Comparison of ENCODE assay signal across 8 cellular contexts in the genomic region with DNA sequence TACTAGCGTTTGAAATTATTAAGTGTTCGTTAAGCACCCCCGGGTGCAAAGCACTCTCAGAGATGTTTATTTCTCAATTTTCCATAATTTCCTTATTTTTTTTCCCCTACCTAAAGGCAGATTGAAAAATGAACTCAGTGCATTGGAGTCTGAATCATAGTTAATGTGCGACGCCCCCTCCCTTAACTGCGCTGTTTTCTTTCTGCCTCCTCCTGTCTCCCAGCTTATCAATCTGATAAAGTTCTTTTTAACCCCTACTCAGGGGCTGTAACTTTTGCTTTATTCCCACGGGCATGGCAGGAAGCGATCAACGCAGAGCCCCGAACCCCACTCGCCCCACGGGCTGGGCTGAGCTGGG. TPM values are rescaled to one million over a fixed set of nuclear protein-coding genes. Genes with fewer than 3 reads are reported as not detected.
DNase-seq lines count a peak whose midpoint lies in the region; ATAC-seq, FAIRE-seq and TF ChIP-seq lines count a peak whose summit lies in the region.

No MANE protein-coding gene starts in this region.

- H3K9me3 ChIP-seq in CD8-positive, alpha-beta memory T cell (ENCODE audit: low read length) = no peaks in the 10 kb centered on the region
- H3K9me3 ChIP-seq in PC-3 (ENCODE audit: low read length) = no peaks in the 10 kb centered on the region
- no peaks in the 10 kb centered on the region for H3K9me3 ChIP-seq in esophagus (ENCODE audit: control insufficient read depth in 2 of 2, insufficient read depth in 1 of 2, low read depth in 1 of 2, low read length in 1 of 2)
- no peaks in the 10 kb centered on the region for H3K9me3 ChIP-seq in pancreas

- 10 to 11% methylated on average over 12 of the region's 12 CpGs for WGBS in esophagus, 2 donors
- whole genome bisulfite sequencing in pancreas, 2 donors = 6 to 8% methylated on average over 12 of the region's 12 CpGs

- peaks cover 5% of the 10 kb centered on the region for H3K36me3 ChIP-seq in CD8-positive, alpha-beta memory T cell (ENCODE audit: insufficient read depth, low read length)
- H3K36me3 ChIP-seq in PC-3 (ENCODE audit: low read depth, low read length) (no peaks in the 10 kb centered on the region), esophagus (ENCODE audit: control insufficient read depth in 2 of 2, insufficient read depth in 2 of 2, low read length in 1 of 2) (no peaks in the 10 kb centered on the region), pancreas (no peaks in the 10 kb centered on the region)

- H2AFZ ChIP-seq in PC-3 (ENCODE audit: low read length) = peak overlapping the region; percentile 83

- peak overlapping the region; percentile 38 for H3K4me3 ChIP-seq in CD8-positive, alpha-beta memory T cell (ENCODE audit: low read length)
- H3K4me3 ChIP-seq in PC-3 (ENCODE audit: low read length) = peak overlapping the region; percentile 71
- H3K4me3 ChIP-seq in esophagus (ENCODE audit: low read depth in 1 of 2, low read length in 2 of 2) = peak overlapping the region; percentile 33 to 52
- H3K4me3 ChIP-seq in pancreas = peak overlapping the region; percentile 49 to 65 (median 52)

- intact Hi-C loops in PC-3 (cut with micrococcal nuclease) (loop anchor here (1.0 to 5.0 kb wide), 3 partner anchors 135 to 352 kb away; no protein-coding TSS in a partner anchor), pancreas (cut with DNase I) (loop anchor here in 2 of 3 donors (5.0 to 10.0 kb wide), 3 partner anchors 137 to 350 kb away; no protein-coding TSS in a partner anchor)

- H3K4me3 Mint-ChIP-seq in CD8-positive, alpha-beta memory T cell = peak overlapping the region in 3 of 7 donors; percentile 23 to 67 (median 32)

- no TSS peak for BruUV-seq in PC-3 (replicated peaks; lab: Mats Ljungman, UMichigan)

- ATAC-seq in PC-3 = no peak
- peak; percentile 11 to 36 (median 20) for ATAC-seq in pancreas
- ATAC-seq in HG03354 (IDR thresholded peaks at IDR 0.05; ENCODE audit: poor library complexity, severe bottlenecking, unreplicated experiment) = no peak
- ATAC-seq in HG03095 (IDR thresholded peaks at IDR 0.05; ENCODE audit: unreplicated experiment) = no peak

- no peak for DNase-seq in CD8-positive, alpha-beta memory T cell
- DNase-seq in PC-3 (no peak), pancreas (no peak), UCSD-AML1 (lab: John Stamatoyannopoulos, UW; ENCODE audit: unreplicated experiment) (no peak)
- no peak for DNase-seq in activated CD8-positive, alpha-beta memory T cell treated with anti-CD3 and anti-CD28 coated beads for 24 hours

- H3K4me2 ChIP-seq in PC-3 (ENCODE audit: low read length) = peak overlapping the region; percentile 95

- no peak overlapping the region for H3K9ac ChIP-seq in PC-3 (ENCODE audit: low read length)

- no peak overlapping the region for H3K27ac ChIP-seq in CD8-positive, alpha-beta memory T cell (ENCODE audit: low read depth, low read length)
- H3K27ac ChIP-seq in PC-3 (ENCODE audit: low read length) (no peak overlapping the region), esophagus (ENCODE audit: low read depth in 2 of 2, low read length in 1 of 2) (no peak overlapping the region), pancreas (peak overlapping the region in 2 of 4 donors; percentile 24 to 66)

- FAIRE-seq in pancreas (lab: Jason Lieb, UNC) = no peak

- peaks cover 0 to 74% (median 17%) of the 10 kb centered on the region in 3 donors for H3K36me3 Mint-ChIP-seq in CD8-positive, alpha-beta memory T cell

- H3K27ac Mint-ChIP-seq in CD8-positive, alpha-beta memory T cell = peak overlapping the region in 3 of 8 donors; percentile 7 to 88 (median 26)

- no peaks in the 10 kb centered on the region for H3K9me3 Mint-ChIP-seq in CD8-positive, alpha-beta memory T cell

- CTCF ChIA-PET in CD8-positive, alpha-beta memory T cell (lab: Charles Lee) = interaction anchor here (0.6 to 3.8 kb wide), 20 partner anchors 9 to 357 kb away, joined by 3 to 31 read pairs (median 4); a partner anchor contains a TSS
- CTCF ChIA-PET in PC-3 (lab: Charles Lee) = interaction anchor here (0.6 to 1.0 kb wide), 3 partner anchors 17 to 234 kb away, joined by 3 to 4 read pairs (median 3); no protein-coding TSS in a partner anchor

- peaks cover 18 to 37% (median 20%) of the 10 kb centered on the region in 3 donors for H3K4me1 Mint-ChIP-seq in CD8-positive, alpha-beta memory T cell

- H3K27me3 ChIP-seq in CD8-positive, alpha-beta memory T cell (ENCODE audit: insufficient read depth, low read length, poor library complexity, severe bottlenecking) = no peaks in the 10 kb centered on the region
- H3K27me3 ChIP-seq in PC-3 (ENCODE audit: low read length) (peaks cover 92% of the 10 kb centered on the region), esophagus (ENCODE audit: control insufficient read depth in 1 of 2, insufficient read depth in 2 of 2, low read length in 2 of 2) (no peaks in the 10 kb centered on the region), pancreas (peaks cover 0 to 3% (median 0%) of the 10 kb centered on the region in 4 donors)

- no peaks in the 10 kb centered on the region for H3K79me2 ChIP-seq in PC-3 (ENCODE audit: low read length)

- H3F3A ChIP-seq in PC-3 (ENCODE audit: low read length, unreplicated experiment) = no peaks in the 10 kb centered on the region

- no peaks in the 10 kb centered on the region for H4K20me1 ChIP-seq in PC-3 (ENCODE audit: low read length)

- peaks cover 16% of the 10 kb centered on the region for H3K4me1 ChIP-seq in CD8-positive, alpha-beta memory T cell (ENCODE audit: insufficient read depth, low read length)
- H3K4me1 ChIP-seq in PC-3 (ENCODE audit: insufficient read depth, low read length) (peaks cover 9% of the 10 kb centered on the region; the same call in 1 of the 2 replicates), esophagus (ENCODE audit: control insufficient read depth in 2 of 2, insufficient read depth in 2 of 2, low read length in 1 of 2) (no peaks in the 10 kb centered on the region), pancreas (peaks cover 0 to 8% (median 0%) of the 10 kb centered on the region in 3 donors)

- no peaks in the 10 kb centered on the region for H3K27me3 Mint-ChIP-seq in CD8-positive, alpha-beta memory T cell

- H3K9me2 ChIP-seq in PC-3 (replicated peaks; ENCODE audit: low read length) = no peaks in the 10 kb centered on the region

- TF ChIP-seq CTCF in PC-3 (conservative IDR thresholded peaks at IDR 0.05; ENCODE audit: low read depth, low read length) = no peak
- no peak for TF ChIP-seq CTCF in pancreas (IDR thresholded peaks at IDR 0.05)

- POLR2A ChIA-PET in CD8-positive, alpha-beta memory T cell (lab: Charles Lee) = interaction anchor here (0.5 to 2.0 kb wide), 5 partner anchors 32 to 134 kb away, joined by 3 to 5 read pairs (median 4); no protein-coding TSS in a partner anchor
- POLR2A ChIA-PET in PC-3 (lab: Charles Lee; ENCODE audit: unreplicated experiment) = no interaction called here

RNA-seq across cellular contexts. Expression of a gene that starts 58.2 kb away (rescaled TPM):
- total RNA-seq in CD8-positive, alpha-beta memory T cell = 1 to 10 TPM; 6.4 to 6.9 TPM
- polyA plus RNA-seq in CD8-positive, alpha-beta memory T cell = 12.1 TPM
- total RNA-seq in PC-3 (2014; rRNA removed) (not detected in 2 replicates), pancreas (under 1 TPM; 0.04 to 0.23 (median 0.13) TPM)
- polyA plus RNA-seq in esophagus (under 1 TPM; 0.09 to 0.16 TPM), pancreas (under 1 TPM; 0.16 to 0.19 TPM)

Comparison
In these comparisons a context has a peak if more than half of its experiments do, and no peak if none do; other contexts are left out.
1. ATAC-seq: peak in pancreas (4 of 4); none in PC-3 (single experiment), HG03354 (single experiment) and HG03095 (single experiment).
2. Peak in every context shown above with its lines, with median percentiles within 50 percentile points of each other: H3K4me3 ChIP-seq.